29 cellular contexts compared by ENCODE assay signal in genomic region chr12:25942709-25943108, GRCh38.
"Had no signal": no experiment of that assay in that cellular context is flagged by ENCODE, and none has a peak within 500 bp of the region (broad histone marks: within the 10 kb centered on the region; RNA-seq: fewer than 3 reads in every experiment).

No MANE protein-coding gene starts in this region.

- H3K4me2 ChIP-seq: smooth muscle cell had no signal

- FAIRE-seq: astrocyte had no signal

- H3K27ac ChIP-seq: brain microvascular endothelial cell, heart left ventricle, neutrophil, ovary, sigmoid colon, suprapubic skin, tibial artery had no signal

- ATAC-seq: effector memory CD8-positive, alpha-beta T cell; heart left ventricle; stimulated activated naive B cell treated with anti-CD40 and anti-IgM and Interleukin-4, amounts not matched to agents 10 μg/mL and 1 μg/mL and 100 μg/mL, for 72 hours had no signal

- H3K36me3 ChIP-seq: brain microvascular endothelial cell, neutrophil, ovary, sigmoid colon, suprapubic skin, tibial artery had no signal

- H3K4me1 ChIP-seq: heart left ventricle, sigmoid colon, suprapubic skin, tibial artery had no signal

- DNase-seq: activated CD4-positive, alpha-beta memory T cell treated with anti-CD3 and anti-CD28 coated beads for 36 hours; activated CD4-positive, alpha-beta T cell treated with anti-CD3 and anti-CD28 coated beads, Interleukin-2, amount 10 ng/mL, durations not matched to agents 24 days and 14 days; activated CD4-positive, CD25-positive, alpha-beta regulatory T cell treated with anti-CD3 and anti-CD28 coated beads, Interleukin-2, amount 50 U/mL, for 72 hours; activated CD8-positive, alpha-beta memory T cell treated with anti-CD3 and anti-CD28 coated beads, Interleukin-2, amount 50 U/mL, for 4 hours; activated effector memory CD4-positive, alpha-beta T cell treated with anti-CD3 and anti-CD28 coated beads, Interleukin-2, amount 50 U/mL, for 16 hours; activated naive CD4-positive, alpha-beta T cell treated with anti-CD3 and anti-CD28 coated beads for 36 hours; activated naive CD8-positive, alpha-beta T cell treated with anti-CD3 and anti-CD28 coated beads for 36 hours; activated T-cell treated with anti-CD3 and anti-CD28 coated beads, Interleukin-2, amount 50 U/mL, for 1 hour; amniotic stem cell; brain microvascular endothelial cell; caudate nucleus; cortex of kidney; effector memory CD8-positive, alpha-beta T cell; erythroblast; heart left ventricle; hypothalamus; immature natural killer cell; naive B cell; nephron progenitor cell; ovary; sigmoid colon; stimulated activated CD4-positive, alpha-beta T cell treated with anti-CD3 and anti-CD28 coated beads, Interleukin-1b, Interleukin-23, amount 100 ng/mL, for 48 hours; stimulated activated CD4-positive, alpha-beta T cell treated with anti-CD3 and anti-CD28 coated beads, Interleukin-4, amount 100 ng/mL, for 4 hours; stimulated activated naive B cell treated with anti-CD40 and anti-IgM and Interleukin-4, amounts not matched to agents 10 μg/mL and 1 μg/mL and 100 μg/mL, for 72 hours; tibial artery had no signal

- H3K27me3 ChIP-seq: brain microvascular endothelial cell, heart left ventricle, neutrophil, ovary, sigmoid colon, suprapubic skin, tibial artery had no signal

- H3K4me3 ChIP-seq: heart left ventricle, ovary, sigmoid colon, smooth muscle cell, suprapubic skin, tibial artery had no signal

- H3K9me3 ChIP-seq: heart left ventricle, neutrophil, ovary, sigmoid colon, suprapubic skin, tibial artery had no signal
